In genomic region chr21:15283138-15283537, GRCh38 we compare ENCODE assay signal across 28 cellular contexts.
"Had no signal": no experiment of that assay in that cellular context is flagged by ENCODE, and none has a peak within 500 bp of the region (broad histone marks: within the 10 kb centered on the region; RNA-seq: fewer than 3 reads in every experiment).

No MANE protein-coding gene starts in this region.

- H3K36me3 ChIP-seq: ascending aorta, breast epithelium, cardiac muscle cell, colonic mucosa, heart left ventricle had no signal

- H3K27me3 ChIP-seq: ascending aorta, breast epithelium, cardiac muscle cell, colonic mucosa, dorsolateral prefrontal cortex, heart left ventricle had no signal

- H3K27ac ChIP-seq: ascending aorta, breast epithelium, cardiac muscle cell, colonic mucosa, dorsolateral prefrontal cortex, heart left ventricle had no signal

- ATAC-seq: activated naive CD4-positive, alpha-beta T cell treated with anti-CD3 and anti-CD28 coated beads, Interleukin-2, amount 50 U/mL, for 72 hours; activated T-cell treated with anti-CD3 and anti-CD28 coated beads, Interleukin-2, amount 50 U/mL, for 72 hours; esophagus mucosa; heart left ventricle; WTC11 had no signal

- H3K9me3 Mint-ChIP-seq: activated CD4-positive, alpha-beta memory T cell treated with anti-CD3 and anti-CD28 coated beads, Interleukin-2, amount 10 ng/mL, durations not matched to agents 7 days and 5 days; activated CD4-positive, alpha-beta T cell treated with anti-CD3 and anti-CD28 coated beads, Interleukin-2, amount 10 ng/mL, durations not matched to agents 7 days and 5 days; activated naive CD4-positive, alpha-beta T cell treated with anti-CD3 and anti-CD28 coated beads, Interleukin-2, amount 10 ng/mL, durations not matched to agents 7 days and 5 days; activated naive CD4-positive, alpha-beta T cell treated with anti-CD3 and anti-CD28 coated beads, Interleukin-2, amount 50 U/mL, for 72 hours; activated T-cell treated with anti-CD3 and anti-CD28 coated beads, Interleukin-2, amount 50 U/mL, for 24 hours had no signal

- H3K9me3 ChIP-seq: ascending aorta, colonic mucosa had no signal

- DNase-seq: activated CD4-positive, alpha-beta memory T cell treated with anti-CD3 and anti-CD28 coated beads, Interleukin-2, amount 10 ng/mL, durations not matched to agents 7 days and 5 days; activated CD4-positive, alpha-beta T cell treated with anti-CD3 and anti-CD28 coated beads for 1 hour; activated CD4-positive, alpha-beta T cell treated with anti-CD3 and anti-CD28 coated beads for 4 hours; activated CD4-positive, alpha-beta T cell treated with anti-CD3 and anti-CD28 coated beads, Interleukin-2, amount 10 ng/mL, durations not matched to agents 7 days and 5 days; activated CD4-positive, alpha-beta T cell treated with anti-CD3 and anti-CD28 coated beads, Interleukin-2, amount 50 U/mL, for 4 hours; activated CD8-positive, alpha-beta memory T cell treated with anti-CD3 and anti-CD28 coated beads, Interleukin-2, amount 50 U/mL, for 48 hours; activated gamma-delta T cell; activated naive CD4-positive, alpha-beta T cell; activated naive CD4-positive, alpha-beta T cell treated with anti-CD3 and anti-CD28 coated beads, Interleukin-2, amount 10 ng/mL, durations not matched to agents 7 days and 5 days; activated naive CD8-positive, alpha-beta T cell treated with anti-CD3 and anti-CD28 coated beads, Interleukin-2, amount 10 ng/mL, durations not matched to agents 7 days and 5 days; activated T-cell treated with anti-CD3 and anti-CD28 coated beads for 4 hours; activated T-cell treated with anti-CD3 and anti-CD28 coated beads, Interleukin-2, amount 50 U/mL, for 24 hours; activated T-cell treated with anti-CD3 and anti-CD28 coated beads, Interleukin-2, amount 50 U/mL, for 72 hours; central memory CD4-positive, alpha-beta T cell; cerebellar nuclear complex; colonic mucosa; dorsolateral prefrontal cortex; effector memory CD4-positive, alpha-beta T cell; endodermal cell; heart left ventricle; T-helper 2 cell had no signal

- H3K4me1 Mint-ChIP-seq: activated CD4-positive, alpha-beta memory T cell treated with anti-CD3 and anti-CD28 coated beads, Interleukin-2, amount 10 ng/mL, durations not matched to agents 7 days and 5 days; activated CD4-positive, alpha-beta T cell treated with anti-CD3 and anti-CD28 coated beads, Interleukin-2, amount 10 ng/mL, durations not matched to agents 7 days and 5 days; activated naive CD4-positive, alpha-beta T cell treated with anti-CD3 and anti-CD28 coated beads, Interleukin-2, amount 10 ng/mL, durations not matched to agents 7 days and 5 days; activated naive CD8-positive, alpha-beta T cell treated with anti-CD3 and anti-CD28 coated beads, Interleukin-2, amount 10 ng/mL, durations not matched to agents 7 days and 5 days; brain; endodermal cell; WTC11 had no signal

- H3K4me3 ChIP-seq: ascending aorta, breast epithelium, cardiac muscle cell, colonic mucosa, dorsolateral prefrontal cortex, heart left ventricle had no signal

- H3K27me3 Mint-ChIP-seq: activated CD4-positive, alpha-beta memory T cell treated with anti-CD3 and anti-CD28 coated beads, Interleukin-2, amount 10 ng/mL, durations not matched to agents 7 days and 5 days; activated CD4-positive, alpha-beta T cell treated with anti-CD3 and anti-CD28 coated beads, Interleukin-2, amount 10 ng/mL, durations not matched to agents 7 days and 5 days; activated naive CD4-positive, alpha-beta T cell treated with anti-CD3 and anti-CD28 coated beads, Interleukin-2, amount 10 ng/mL, durations not matched to agents 7 days and 5 days; activated T-cell treated with anti-CD3 and anti-CD28 coated beads, Interleukin-2, amount 50 U/mL, for 24 hours had no signal

- H3K4me3 Mint-ChIP-seq: activated CD4-positive, alpha-beta memory T cell treated with anti-CD3 and anti-CD28 coated beads, Interleukin-2, amount 10 ng/mL, durations not matched to agents 7 days and 5 days; activated CD4-positive, alpha-beta T cell treated with anti-CD3 and anti-CD28 coated beads, Interleukin-2, amount 10 ng/mL, durations not matched to agents 7 days and 5 days; activated naive CD4-positive, alpha-beta T cell treated with anti-CD3 and anti-CD28 coated beads, Interleukin-2, amount 10 ng/mL, durations not matched to agents 7 days and 5 days; activated naive CD8-positive, alpha-beta T cell treated with anti-CD3 and anti-CD28 coated beads, Interleukin-2, amount 10 ng/mL, durations not matched to agents 7 days and 5 days; activated T-cell treated with anti-CD3 and anti-CD28 coated beads, Interleukin-2, amount 50 U/mL, for 24 hours; activated T-cell treated with anti-CD3 and anti-CD28 coated beads, Interleukin-2, amount 50 U/mL, for 72 hours; brain; endodermal cell; WTC11 had no signal

- H3K4me1 ChIP-seq: ascending aorta, breast epithelium, colonic mucosa, heart left ventricle had no signal

- H3K36me3 Mint-ChIP-seq: activated naive CD4-positive, alpha-beta T cell treated with anti-CD3 and anti-CD28 coated beads, Interleukin-2, amount 10 ng/mL, durations not matched to agents 7 days and 5 days; activated naive CD4-positive, alpha-beta T cell treated with anti-CD3 and anti-CD28 coated beads, Interleukin-2, amount 50 U/mL, for 72 hours; activated naive CD8-positive, alpha-beta T cell treated with anti-CD3 and anti-CD28 coated beads, Interleukin-2, amount 10 ng/mL, durations not matched to agents 7 days and 5 days; brain; WTC11 had no signal

- H3K27ac Mint-ChIP-seq: activated CD4-positive, alpha-beta memory T cell treated with anti-CD3 and anti-CD28 coated beads, Interleukin-2, amount 10 ng/mL, durations not matched to agents 7 days and 5 days; activated CD4-positive, alpha-beta T cell treated with anti-CD3 and anti-CD28 coated beads, Interleukin-2, amount 10 ng/mL, durations not matched to agents 7 days and 5 days; activated naive CD4-positive, alpha-beta T cell treated with anti-CD3 and anti-CD28 coated beads, Interleukin-2, amount 10 ng/mL, durations not matched to agents 7 days and 5 days; activated naive CD4-positive, alpha-beta T cell treated with anti-CD3 and anti-CD28 coated beads, Interleukin-2, amount 50 U/mL, for 72 hours; activated naive CD8-positive, alpha-beta T cell treated with anti-CD3 and anti-CD28 coated beads, Interleukin-2, amount 10 ng/mL, durations not matched to agents 7 days and 5 days; activated T-cell treated with anti-CD3 and anti-CD28 coated beads, Interleukin-2, amount 50 U/mL, for 24 hours; activated T-cell treated with anti-CD3 and anti-CD28 coated beads, Interleukin-2, amount 50 U/mL, for 72 hours; brain; endodermal cell; WTC11 had no signal
